ENCODE assay signal across 8 cellular contexts in the genomic region with DNA sequence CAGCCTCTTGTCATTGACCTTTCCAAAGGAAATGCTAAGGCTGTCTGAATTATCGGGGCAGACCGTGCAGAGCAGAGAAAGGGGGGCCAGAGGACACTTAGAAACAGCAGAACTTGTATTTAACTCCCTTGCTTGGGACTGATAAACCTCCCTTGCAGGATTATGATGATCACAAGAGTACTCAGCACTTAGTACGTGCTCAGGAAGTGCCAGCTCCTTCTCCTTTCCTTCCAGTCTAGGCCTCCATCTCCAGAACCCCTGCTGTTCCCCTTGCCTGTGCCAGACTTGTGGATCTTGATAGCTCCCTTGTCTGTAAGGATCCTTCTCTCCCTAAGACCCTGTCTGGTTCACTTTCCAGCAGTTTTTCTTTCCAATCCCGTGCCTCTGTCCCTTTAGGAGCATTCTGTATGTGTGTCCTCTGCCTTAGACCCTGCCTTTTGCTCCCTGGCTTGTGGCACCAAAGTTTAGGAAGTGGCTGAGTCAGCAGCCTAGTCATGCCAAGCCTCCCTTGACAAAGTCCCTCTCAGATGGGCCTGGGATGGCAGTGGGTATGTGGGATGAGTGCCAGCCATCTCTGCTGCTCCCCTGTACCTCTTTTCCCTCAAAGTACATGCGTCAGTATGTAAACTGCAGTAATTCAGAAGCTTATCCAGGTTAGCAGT. TPM values are rescaled to one million over a fixed set of nuclear protein-coding genes. Genes with fewer than 3 reads are reported as not detected.
DNase-seq lines count a peak whose midpoint lies in the region; ATAC-seq and TF ChIP-seq lines count a peak whose summit lies in the region.

No MANE protein-coding gene starts in this region.

- H3K27ac Mint-ChIP-seq in CD14-positive monocyte = peak overlapping the region in 5 of 7 donors; percentile 68 to 84 (median 75)
- peak overlapping the region; percentile 32; the same call in 1 of the 2 replicates for H3K27ac Mint-ChIP-seq in WTC11

- no peak for TF ChIP-seq POLR2A in prostate gland (IDR thresholded peaks at IDR 0.05)

- no peak for TF ChIP-seq CTCF in CD14-positive monocyte (IDR thresholded peaks at IDR 0.05)
- no peak for TF ChIP-seq CTCF in WTC11 (IDR thresholded peaks at IDR 0.05)
- no peak for TF ChIP-seq CTCF in prostate gland (IDR thresholded peaks at IDR 0.05)

- H3K36me3 Mint-ChIP-seq in CD14-positive monocyte = peaks cover 0 to 4% of the 10 kb centered on the region in 2 donors
- peaks cover 14% of the 10 kb centered on the region for H3K36me3 Mint-ChIP-seq in WTC11

- no peaks in the 10 kb centered on the region for H3K4me1 ChIP-seq in prostate gland (replicated peaks)

- peaks cover 33% of the 10 kb centered on the region for H3K4me1 Mint-ChIP-seq in CD14-positive monocyte
- peaks cover 23% of the 10 kb centered on the region for H3K4me1 Mint-ChIP-seq in WTC11

- H3K9me3 ChIP-seq in prostate gland = no peaks in the 10 kb centered on the region

- ATAC-seq in HG03354 (IDR thresholded peaks at IDR 0.05; ENCODE audit: poor library complexity, severe bottlenecking, unreplicated experiment) (peak; percentile 5), WTC11 (no peak), HG03521 (IDR thresholded peaks at IDR 0.05; ENCODE audit: unreplicated experiment) (no peak), HG02970 (IDR thresholded peaks at IDR 0.05; ENCODE audit: low FRiP score, unreplicated experiment) (no peak), GM21526 (IDR thresholded peaks at IDR 0.05; ENCODE audit: low FRiP score, unreplicated experiment) (no peak)

- intact Hi-C loops in CD14-positive monocyte (cut with micrococcal nuclease) = no loop called here
- intact Hi-C loops in prostate gland (cut with DNase I) = no loop called here

- H3K27me3 Mint-ChIP-seq in CD14-positive monocyte (ENCODE audit: low read depth in 3 of 3) (peaks cover 4 to 12% (median 4%) of the 10 kb centered on the region in 3 donors), WTC11 (ENCODE audit: low read depth) (peaks cover 27% of the 10 kb centered on the region)

- CTCF ChIA-PET in WTC11 (lab: Charles Lee) = interaction anchor here (1.3 to 2.4 kb wide), 2 partner anchors 13 to 94 kb away, joined by 4 to 10 read pairs; no protein-coding TSS in a partner anchor

- H3K27ac ChIP-seq in prostate gland = peak overlapping the region; percentile 84 to 87

- H3K36me3 ChIP-seq in prostate gland = no peaks in the 10 kb centered on the region

- peak overlapping the region; percentile 59 to 64 for H3K4me3 ChIP-seq in prostate gland

- DNase-seq in CD14-positive monocyte (ENCODE audit: low spot score) (no peak), WTC11 (ENCODE audit: low spot score) (no peak), glomerular visceral epithelial cell (ENCODE audit: extremely low spot score) (peak; percentile 6), prostate gland (ENCODE audit: low spot score) (no peak)

- H3K9me3 Mint-ChIP-seq in CD14-positive monocyte (peaks cover 0 to 4% (median 0%) of the 10 kb centered on the region in 7 donors), WTC11 (peaks cover 16% of the 10 kb centered on the region)

- H3K27me3 ChIP-seq in prostate gland (replicated peaks; ENCODE audit: insufficient read depth) = no peaks in the 10 kb centered on the region

- POLR2A ChIA-PET in WTC11 (lab: Charles Lee) = interaction anchor here (0.6 kb wide), 1 partner anchor 95 kb away, joined by 3 read pairs; no protein-coding TSS in a partner anchor

- WGBS in prostate gland = 27% methylated on average over 5 of the region's 5 CpGs

- H3K4me3 Mint-ChIP-seq in CD14-positive monocyte = peak overlapping the region; percentile 89 to 92
- H3K4me3 Mint-ChIP-seq in WTC11 = peak overlapping the region; percentile 80

TF ChIP-seq in WTC11, 78 proteins besides CTCF, POLR2A, EP300 and RAD21:
- TF ChIP-seq, protein P1, sequence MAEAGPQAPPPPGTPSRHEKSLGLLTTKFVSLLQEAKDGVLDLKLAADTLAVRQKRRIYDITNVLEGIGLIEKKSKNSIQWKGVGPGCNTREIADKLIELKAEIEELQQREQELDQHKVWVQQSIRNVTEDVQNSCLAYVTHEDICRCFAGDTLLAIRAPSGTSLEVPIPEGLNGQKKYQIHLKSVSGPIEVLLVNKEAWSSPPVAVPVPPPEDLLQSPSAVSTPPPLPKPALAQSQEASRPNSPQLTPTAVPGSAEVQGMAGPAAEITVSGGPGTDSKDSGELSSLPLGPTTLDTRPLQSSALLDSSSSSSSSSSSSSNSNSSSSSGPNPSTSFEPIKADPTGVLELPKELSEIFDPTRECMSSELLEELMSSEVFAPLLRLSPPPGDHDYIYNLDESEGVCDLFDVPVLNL (CRISPR knock-in tag; IDR thresholded peaks at IDR 0.05; ENCODE audit: borderline replicate concordance, low read depth) = no peak
- TF ChIP-seq CREB1 (CRISPR knock-in tag; IDR thresholded peaks at IDR 0.05) = 0 out of 2 replicates have a peak, but pooled peaks have one; percentile 51

RNA-seq across cellular contexts. Expression of a gene that starts 0.8 kb away (rescaled TPM):
- 10 to 100 TPM; 21.7 to 22.6 TPM for polyA plus RNA-seq in CD14-positive monocyte
- total RNA-seq in WTC11 (2021) (46.2 to 48.9 TPM (median 46.4 TPM) in 3 replicates), prostate gland (100 to 1,000 TPM; 197 to 593 TPM)
